11 cellular contexts compared by ENCODE assay signal in the genomic region with DNA sequence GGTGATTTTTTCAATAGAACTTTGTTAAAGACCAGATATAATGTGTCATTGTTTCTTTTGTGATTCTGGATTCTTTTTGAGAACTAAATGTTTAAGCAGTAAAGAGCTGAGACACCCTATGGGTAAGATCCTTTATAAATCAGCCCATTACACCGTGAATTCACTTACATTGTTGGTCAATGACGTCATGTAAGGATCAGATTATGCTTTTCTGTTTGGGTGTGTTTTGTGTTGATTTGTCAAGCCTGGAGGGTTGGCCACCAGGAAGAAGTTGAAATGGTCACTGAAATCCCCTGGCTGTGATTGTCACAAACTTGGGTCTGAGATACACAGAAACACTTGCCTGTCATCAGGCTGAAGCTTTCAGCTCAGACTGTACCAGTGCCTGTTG. TPM values are rescaled to one million over a fixed set of nuclear protein-coding genes. Genes with fewer than 3 reads are reported as not detected.
DNase-seq lines count a peak whose midpoint lies in the region; ATAC-seq and TF ChIP-seq lines count a peak whose summit lies in the region.
"Had no signal": no experiment of that assay in that cellular context is flagged by ENCODE, and none has a peak within 500 bp of the region (broad histone marks: within the 10 kb centered on the region; RNA-seq: fewer than 3 reads in every experiment).

No MANE protein-coding gene starts in this region.

- no peaks in the 10 kb centered on the region for H3K36me3 Mint-ChIP-seq in activated CD4-positive, alpha-beta T cell treated with anti-CD3 and anti-CD28 coated beads for 36 hours (ENCODE audit: low read depth)
- H3K36me3 Mint-ChIP-seq: CD8-positive, alpha-beta memory T cell had no signal

- peak; percentile 21 to 55 (median 33) for ATAC-seq in psoas muscle
- ATAC-seq in activated CD4-positive, alpha-beta T cell treated with anti-CD3 and anti-CD28 coated beads for 36 hours: no peak
- ATAC-seq: activated T-cell treated with anti-CD3 and anti-CD28 coated beads, Interleukin-2, amount 50 U/mL, for 4 hours had no signal

- H3K27me3 ChIP-seq in ascending aorta (no peaks in the 10 kb centered on the region), psoas muscle (ENCODE audit: insufficient read depth in 3 of 3, low read length in 2 of 3) (no peaks in the 10 kb centered on the region), Peyer's patch (no peaks in the 10 kb centered on the region)

- TF ChIP-seq CTCF in ascending aorta (IDR thresholded peaks at IDR 0.05): no peak
- TF ChIP-seq CTCF in psoas muscle (IDR thresholded peaks at IDR 0.05): no peak
- no peak for TF ChIP-seq CTCF in Peyer's patch (IDR thresholded peaks at IDR 0.05)

- H3K4me3 Mint-ChIP-seq in activated CD4-positive, alpha-beta T cell treated with anti-CD3 and anti-CD28 coated beads for 36 hours: no peak overlapping the region
- H3K4me3 Mint-ChIP-seq: activated T-cell treated with anti-CD3 and anti-CD28 coated beads, Interleukin-2, amount 50 U/mL, for 4 hours; CD8-positive, alpha-beta memory T cell had no signal

- POLR2A ChIA-PET in activated CD4-positive, alpha-beta T cell treated with anti-CD3 and anti-CD28 coated beads for 36 hours (lab: Charles Lee): no interaction called here

- H3K27ac ChIP-seq in ascending aorta (peak overlapping the region; percentile 81 to 92), psoas muscle (peak overlapping the region; percentile 78), Peyer's patch (peak overlapping the region in 1 of 4 donors; percentile 13)

- TF ChIP-seq POLR2A in Peyer's patch (IDR thresholded peaks at IDR 0.05): no peak

- no peak overlapping the region for H3K27ac Mint-ChIP-seq in activated CD4-positive, alpha-beta T cell treated with anti-CD3 and anti-CD28 coated beads for 36 hours
- H3K27ac Mint-ChIP-seq: CD8-positive, alpha-beta memory T cell had no signal

- peaks cover 1% of the 10 kb centered on the region for H3K9me3 Mint-ChIP-seq in activated CD4-positive, alpha-beta T cell treated with anti-CD3 and anti-CD28 coated beads for 36 hours (ENCODE audit: low read depth)
- H3K9me3 Mint-ChIP-seq: CD8-positive, alpha-beta memory T cell had no signal

- WGBS in psoas muscle, 3 donors: 21 to 30% (median 23%) methylated on average over 2 of the region's 2 CpGs

- peak; percentile 63 for DNase-seq in ELR (ENCODE audit: low read depth)
- peak in 1 of 2 donors; percentile 71 for DNase-seq in ascending aorta (ENCODE audit: low spot score in 2 of 2)
- DNase-seq in glomerular visceral epithelial cell (ENCODE audit: extremely low spot score): peak; percentile 62
- no peak for DNase-seq in psoas muscle
- no peak for DNase-seq in activated effector memory CD4-positive, alpha-beta T cell treated with Interleukin-2 at 50 U/mL for 16 hours
- DNase-seq in Peyer's patch: no peak
- DNase-seq in activated CD4-positive, alpha-beta T cell treated with anti-CD3 and anti-CD28 coated beads for 36 hours: no peak
- DNase-seq in NCI-H526 treated with DMSO at 0.1 percent for 48 hours (lab: John Stamatoyannopoulos, UW): no peak
- DNase-seq: activated T-cell treated with anti-CD3 and anti-CD28 coated beads, Interleukin-2, amount 50 U/mL, for 4 hours; CD8-positive, alpha-beta memory T cell; MV-4-11 had no signal

- H3K9me3 ChIP-seq in ascending aorta (no peaks in the 10 kb centered on the region), psoas muscle (no peaks in the 10 kb centered on the region), Peyer's patch (no peaks in the 10 kb centered on the region)

- CTCF ChIA-PET in activated CD4-positive, alpha-beta T cell treated with anti-CD3 and anti-CD28 coated beads for 36 hours (lab: Charles Lee): interaction anchor here (0.6 to 1.5 kb wide), 3 partner anchors 31 to 209 kb away, joined by 3 to 4 read pairs (median 3); no protein-coding TSS in a partner anchor

- H3K27me3 Mint-ChIP-seq in activated CD4-positive, alpha-beta T cell treated with anti-CD3 and anti-CD28 coated beads for 36 hours: no peaks in the 10 kb centered on the region
- H3K27me3 Mint-ChIP-seq: CD8-positive, alpha-beta memory T cell had no signal

- H3K4me1 Mint-ChIP-seq in activated CD4-positive, alpha-beta T cell treated with anti-CD3 and anti-CD28 coated beads for 36 hours: no peaks in the 10 kb centered on the region
- H3K4me1 Mint-ChIP-seq: CD8-positive, alpha-beta memory T cell had no signal

- intact Hi-C loops in ascending aorta (cut with DNase I) (loop anchor here (1.0 kb wide), 1 partner anchor 23 kb away; no protein-coding TSS in a partner anchor), psoas muscle (cut with DNase I) (no loop called here)
- intact Hi-C loops in activated CD4-positive, alpha-beta T cell treated with anti-CD3 and anti-CD28 coated beads for 36 hours (cut with DNase I, micrococcal nuclease): no loop called here

- H3K36me3 ChIP-seq in ascending aorta (no peaks in the 10 kb centered on the region), psoas muscle (ENCODE audit: insufficient read depth in 1 of 2, low read depth in 1 of 2) (no peaks in the 10 kb centered on the region), Peyer's patch (no peaks in the 10 kb centered on the region)

- H3K4me3 ChIP-seq in ascending aorta (no peak overlapping the region), psoas muscle (peak overlapping the region; percentile 18), Peyer's patch (no peak overlapping the region)

- H3K4me1 ChIP-seq in ascending aorta (peaks cover 9 to 42% of the 10 kb centered on the region in 2 donors), psoas muscle (peaks cover 17% of the 10 kb centered on the region), Peyer's patch (no peaks in the 10 kb centered on the region)

RNA-seq across cellular contexts. Expression of a gene that starts 7.0 kb away (rescaled TPM):
- 1.1 TPM for total RNA-seq in ascending aorta
- under 1 TPM in 1 of 4 donors, not detected in 3; 0.22 TPM for total RNA-seq in psoas muscle
- under 1 TPM; 0.13 to 0.32 (median 0.13) TPM for polyA plus RNA-seq in psoas muscle
- 100 to 1,000 TPM in 3 of 4 donors, 1 to 10 TPM in 1; 5.0 to 710 (median 435) TPM for total RNA-seq in Peyer's patch
- not detected for total RNA-seq in activated CD4-positive, alpha-beta T cell treated with anti-CD3 and anti-CD28 coated beads for 36 hours
- total RNA-seq: activated T-cell treated with anti-CD3 and anti-CD28 coated beads, Interleukin-2, amount 50 U/mL, for 4 hours had no signal

Comparison
In these comparisons a context has a peak if more than half of its experiments do, and no peak if none do; other contexts are left out.
1. DNase-seq: peak in ELR (single experiment) and glomerular visceral epithelial cell (single experiment); none in psoas muscle (0 of 2), activated effector memory CD4-positive, alpha-beta T cell treated with Interleukin-2 at 50 U/mL for 16 hours (single experiment), Peyer's patch (0 of 3), activated CD4-positive, alpha-beta T cell treated with anti-CD3 and anti-CD28 coated beads for 36 hours (single experiment) and NCI-H526 treated with DMSO at 0.1 percent for 48 hours (single experiment).